In the genomic region with DNA sequence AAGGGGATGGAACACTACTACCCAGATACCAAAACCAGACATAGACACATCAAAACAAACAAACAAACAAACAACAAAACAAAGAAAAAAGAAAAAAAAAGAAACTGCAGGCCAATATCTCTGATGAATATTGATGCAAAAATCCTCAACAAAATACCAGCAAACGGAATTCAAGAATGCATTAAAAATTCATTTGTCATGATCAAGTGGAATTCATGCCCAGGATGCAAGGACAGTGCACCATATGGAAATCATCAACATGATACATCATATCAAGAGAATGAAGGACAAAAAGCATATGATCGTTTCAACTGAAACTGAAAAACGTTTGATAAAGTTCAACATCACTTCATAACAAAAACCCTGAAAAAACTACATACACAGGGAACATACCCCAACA, we compare ENCODE assay signal across 24 cellular contexts. TPM values are rescaled to one million over a fixed set of nuclear protein-coding genes. Genes with fewer than 3 reads are reported as not detected.
"Had no signal": no experiment of that assay in that cellular context is flagged by ENCODE, and none has a peak within 500 bp of the region (broad histone marks: within the 10 kb centered on the region; RNA-seq: fewer than 3 reads in every experiment).

No MANE protein-coding gene starts in this region.

- ATAC-seq: HepG2, Panc1, PC-3 had no signal

- FAIRE-seq: HepG2 had no signal

- H3K4me3 ChIP-seq: MG63 had no signal

- DNase-seq: IMR-90, Karpas-422, KG1, MG63, NCI-H1092, NCI-H1105 treated with DMSO at 0.1 percent for 48 hours, NCI-H1417 treated with DMSO at 0.1 percent for 48 hours, NCI-H146, NCI-H1694 treated with DMSO at 0.1 percent for 48 hours, NCI-H1930, NCI-H2081, NCI-H2107, NCI-H2227 treated with DMSO at 0.1 percent for 48 hours, NCI-H446, NCI-H510A, NCI-H524 treated with DMSO at 0.1 percent for 48 hours, NCI-H69, NCI-H774, PC-3, SHP77 had no signal

- H3K27ac ChIP-seq: RWPE1 had no signal

- H3K36me3 ChIP-seq: MG63 had no signal

RNA-seq across cellular contexts. Expression of gene CEACAM21, which starts 48.9 kb away (rescaled TPM):
- total RNA-seq: HepG2, HT1080, IMR-90, PC-3 had no signal
- polyA plus RNA-seq: IMR-90 had no signal
